ENCODE assay signal across 1 cellular context in the genomic region with DNA sequence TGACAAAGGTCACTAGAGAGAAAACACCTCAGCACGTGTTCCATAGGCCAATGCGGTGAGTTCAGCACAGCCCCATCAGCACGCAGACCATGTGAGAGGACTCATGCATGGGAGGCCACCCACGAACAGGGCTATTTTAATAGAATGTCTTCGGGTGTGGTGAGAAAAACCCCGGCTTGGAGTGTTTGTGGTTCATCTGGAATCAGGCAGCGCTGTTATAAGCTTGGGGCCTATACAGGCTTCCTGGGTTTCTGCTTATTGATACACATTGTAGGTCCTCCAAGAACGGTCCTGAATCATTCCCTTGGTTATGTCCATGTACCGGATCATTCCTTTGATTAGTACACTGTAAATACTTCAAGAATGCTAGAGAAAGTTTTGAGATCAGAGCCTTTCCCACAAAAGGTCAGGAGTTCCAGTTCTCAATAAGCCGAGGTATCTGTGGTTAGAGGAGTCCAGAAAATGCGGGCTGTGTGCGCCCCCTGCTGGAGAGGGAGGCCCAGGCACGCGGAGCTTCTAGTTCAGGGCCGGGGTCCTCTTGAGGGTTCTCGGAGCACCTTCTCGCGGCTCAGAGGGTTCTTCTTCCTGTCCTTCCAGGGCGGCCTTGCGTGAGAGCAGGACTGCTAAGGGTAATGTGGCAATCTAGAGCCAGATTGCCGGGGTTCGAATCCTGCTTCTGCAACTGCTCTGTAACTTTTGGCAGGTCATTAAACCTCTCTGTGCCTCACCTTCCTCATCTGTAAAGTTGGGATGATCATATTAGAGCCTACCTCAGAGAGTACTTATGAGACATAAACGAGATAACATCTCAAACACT.
A peak's percentile ranks its signal among the peaks of the same experiment; 100 is the strongest.
TF ChIP-seq lines count a peak whose summit lies in the region.

No MANE protein-coding gene starts in this region.

TF ChIP-seq in K562, 482 proteins besides CTCF, POLR2A, EP300 and RAD21 (continued from another document):
- TF ChIP-seq CEBPZ (IDR thresholded peaks at IDR 0.05; ENCODE audit: borderline replicate concordance, low read depth, low read length) (no peak), HIVEP1 (CRISPR knock-in tag; IDR thresholded peaks at IDR 0.05) (no peak), CBFB (CRISPR knock-in tag; IDR thresholded peaks at IDR 0.05) (peak; percentile 91), MLLT1 (IDR thresholded peaks at IDR 0.05) (peak in 1 of 2 experiments; percentile 89; a peak in 2 of 4 replicates), JUNB (CRISPR knock-in tag; conservative IDR thresholded peaks at IDR 0.05) (no peak), NR4A1 (CRISPR knock-in tag; IDR thresholded peaks at IDR 0.05) (no peak), NR4A1 (tag; IDR thresholded peaks at IDR 0.05) (no peak), RAD51 (IDR thresholded peaks at IDR 0.05; ENCODE audit: borderline replicate concordance, low read depth) (no peak), CCNT2 (IDR thresholded peaks at IDR 0.05; ENCODE audit: borderline replicate concordance, extremely low read depth, insufficient read length, low read depth, low read length) (no peak), RUNX1 (IDR thresholded peaks at IDR 0.05; ENCODE audit: low read depth) (no peak), ZNF830 (CRISPR knock-in tag; IDR thresholded peaks at IDR 0.05) (no peak), ZNF695 (CRISPR knock-in tag; IDR thresholded peaks at IDR 0.05) (no peak), IRF9 (tag; IDR thresholded peaks at IDR 0.05) (no peak), STAT5A (IDR thresholded peaks at IDR 0.05; ENCODE audit: borderline replicate concordance, low read length) (no peak), MITF (IDR thresholded peaks at IDR 0.05) (no peak), RB1 (IDR thresholded peaks at IDR 0.05; ENCODE audit: low read depth) (0 out of 2 replicates have a peak, but pooled peaks have one; percentile 38)
- TF ChIP-seq, protein P1, sequence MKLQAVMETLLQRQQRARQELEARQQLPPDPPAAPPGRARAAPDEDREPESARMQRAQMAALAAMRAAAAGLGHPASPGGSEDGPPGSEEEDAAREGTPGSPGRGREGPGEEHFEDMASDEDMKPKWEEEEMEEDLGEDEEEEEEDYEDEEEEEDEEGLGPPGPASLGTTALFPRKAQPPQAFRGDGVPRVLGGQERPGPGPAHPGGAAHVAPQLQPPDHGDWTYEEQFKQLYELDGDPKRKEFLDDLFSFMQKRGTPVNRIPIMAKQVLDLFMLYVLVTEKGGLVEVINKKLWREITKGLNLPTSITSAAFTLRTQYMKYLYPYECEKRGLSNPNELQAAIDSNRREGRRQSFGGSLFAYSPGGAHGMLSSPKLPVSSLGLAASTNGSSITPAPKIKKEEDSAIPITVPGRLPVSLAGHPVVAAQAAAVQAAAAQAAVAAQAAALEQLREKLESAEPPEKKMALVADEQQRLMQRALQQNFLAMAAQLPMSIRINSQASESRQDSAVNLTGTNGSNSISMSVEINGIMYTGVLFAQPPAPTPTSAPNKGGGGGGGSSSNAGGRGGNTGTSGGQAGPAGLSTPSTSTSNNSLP (IDR thresholded peaks at IDR 0.05; ENCODE audit: borderline replicate concordance, low read depth, low read length): no peak
TF ChIP-seq in K562: peak in this region for 26.
